In genomic region chr3:128503164-128503651, GRCh38 we compare ENCODE assay signal across 15 cellular contexts. TPM values are rescaled to one million over a fixed set of nuclear protein-coding genes. Genes with fewer than 3 reads are reported as not detected.
A peak's percentile ranks its signal among the peaks of the same experiment; 100 is the strongest.
DNase-seq lines count a peak whose midpoint lies in the region; ATAC-seq and TF ChIP-seq lines count a peak whose summit lies in the region.
"Had no signal": no experiment of that assay in that cellular context is flagged by ENCODE, and none has a peak within 500 bp of the region (broad histone marks: within the 10 kb centered on the region; RNA-seq: fewer than 3 reads in every experiment).

No MANE protein-coding gene starts in this region.

- peaks cover under 1% of the 10 kb centered on the region; the same call in 1 of the 2 replicates for H3K4me1 ChIP-seq in Panc1 (ENCODE audit: control insufficient read depth, insufficient read depth, low read length)
- H3K4me1 ChIP-seq in testis, result no peaks in the 10 kb centered on the region
- H3K4me1 ChIP-seq: psoas muscle had no signal

- no peaks in the 10 kb centered on the region for H3K36me3 ChIP-seq in Panc1 (ENCODE audit: control insufficient read depth, insufficient read depth, low read length)
- no peaks in the 10 kb centered on the region for H3K36me3 ChIP-seq in testis (ENCODE audit: low read depth, missing control alignments)
- H3K36me3 ChIP-seq: gastroesophageal sphincter, thyroid gland had no signal

- no peak overlapping the region for H3K4me3 Mint-ChIP-seq in activated CD8-positive, alpha-beta T cell treated with anti-CD3 and anti-CD28 coated beads for 36 hours
- H3K4me3 Mint-ChIP-seq: T-helper 2 cell treated with Interferon-gamma antibody and Interleukin-4, amounts not matched to agents 5 μg/mL and 100 μg/mL, for 36 hours had no signal

- peak; percentile 60 for ATAC-seq in Panc1
- ATAC-seq in activated CD8-positive, alpha-beta T cell treated with anti-CD3 and anti-CD28 coated beads for 36 hours, result no peak
- no peak for ATAC-seq in HG03175 (IDR thresholded peaks at IDR 0.05; ENCODE audit: unreplicated experiment)
- no peak for ATAC-seq in HG02840 (IDR thresholded peaks at IDR 0.05; ENCODE audit: low FRiP score, unreplicated experiment)
- ATAC-seq: gastroesophageal sphincter, psoas muscle had no signal

- H3K27ac Mint-ChIP-seq in activated CD8-positive, alpha-beta T cell treated with anti-CD3 and anti-CD28 coated beads for 36 hours, result no peak overlapping the region
- H3K27ac Mint-ChIP-seq: T-helper 2 cell treated with Interferon-gamma antibody and Interleukin-4, amounts not matched to agents 5 μg/mL and 100 μg/mL, for 36 hours had no signal

- no peak overlapping the region for H3K4me3 ChIP-seq in Panc1 (ENCODE audit: low read depth in 2 of 2, low read length in 2 of 2)
- no peak overlapping the region for H3K4me3 ChIP-seq in fibroblast of mammary gland (ENCODE audit: control insufficient read depth, low read depth, low read length)
- H3K4me3 ChIP-seq in testis, result no peak overlapping the region
- H3K4me3 ChIP-seq: gastroesophageal sphincter, psoas muscle, thyroid gland had no signal

- intact Hi-C loops in Panc1 (cut with micrococcal nuclease; ENCODE audit: unreplicated experiment) (loop anchor here (2.0 to 5.0 kb wide), 3 partner anchors 76 to 331 kb away; no protein-coding TSS in a partner anchor), testis (cut with DNase I; ENCODE audit: low total_unique reads) (no loop called here)
- intact Hi-C loops in activated CD8-positive, alpha-beta T cell treated with anti-CD3 and anti-CD28 coated beads for 36 hours (cut with micrococcal nuclease), result no loop called here

- H3K27me3 Mint-ChIP-seq in activated CD8-positive, alpha-beta T cell treated with anti-CD3 and anti-CD28 coated beads for 36 hours, result peaks cover 28% of the 10 kb centered on the region

- TF ChIP-seq CTCF in Panc1 (IDR thresholded peaks at IDR 0.05) (peak; percentile 74), fibroblast of mammary gland (conservative IDR thresholded peaks at IDR 0.05; ENCODE audit: control insufficient read depth, insufficient read depth, low read depth, low read length) (peak; percentile 16), testis (IDR thresholded peaks at IDR 0.05) (no peak)
- no peak for TF ChIP-seq CTCF in activated CD8-positive, alpha-beta T cell treated with anti-CD3 and anti-CD28 coated beads for 36 hours (IDR thresholded peaks at IDR 0.05)

- POLR2A ChIA-PET in Panc1 (lab: Charles Lee), result no interaction called here
- POLR2A ChIA-PET in activated CD8-positive, alpha-beta T cell treated with anti-CD3 and anti-CD28 coated beads for 36 hours (lab: Charles Lee), result no interaction called here

- H3K27me3 ChIP-seq in Panc1 (ENCODE audit: control insufficient read depth, insufficient read depth, low read length), result peaks cover 3% of the 10 kb centered on the region; the same call in 1 of the 2 replicates
- H3K27me3 ChIP-seq in testis, result no peaks in the 10 kb centered on the region
- H3K27me3 ChIP-seq: thyroid gland had no signal

- DNase-seq in activated effector memory CD4-positive, alpha-beta T cell treated with anti-CD3 and anti-CD28 coated beads, Interleukin-2, amount 50 U/mL, for 16 hours, result peak; percentile 55
- no peak for DNase-seq in activated effector memory CD4-positive, alpha-beta T cell treated with Interleukin-2 at 50 U/mL for 16 hours
- DNase-seq in Panc1 (ENCODE audit: low read depth, low spot score) (no peak), fibroblast of mammary gland (ENCODE audit: low read depth) (no peak), testis (peak; percentile 20)
- no peak for DNase-seq in activated CD8-positive, alpha-beta T cell treated with anti-CD3 and anti-CD28 coated beads for 36 hours
- DNase-seq: activated T-cell treated with anti-CD3 and anti-CD28 coated beads, Interleukin-2, amount 50 U/mL, for 1 hour; central memory CD4-positive, alpha-beta T cell; NCI-H510A; psoas muscle had no signal

- H3K36me3 Mint-ChIP-seq in activated CD8-positive, alpha-beta T cell treated with anti-CD3 and anti-CD28 coated beads for 36 hours (ENCODE audit: low read depth), result no peaks in the 10 kb centered on the region

- H3K9me3 ChIP-seq in Panc1 (ENCODE audit: control insufficient read depth, insufficient read depth, low read depth, low read length) (no peaks in the 10 kb centered on the region), testis (no peaks in the 10 kb centered on the region)
- H3K9me3 ChIP-seq: gastroesophageal sphincter, psoas muscle, thyroid gland had no signal

- H3K4me1 Mint-ChIP-seq in activated CD8-positive, alpha-beta T cell treated with anti-CD3 and anti-CD28 coated beads for 36 hours (ENCODE audit: low read depth), result no peaks in the 10 kb centered on the region

- in situ Hi-C loops in Panc1 (cut with HindIII; ENCODE audit: low pct_unique_long_range_greater_than_20kb, low sequenced_read_pairs), result no loop called here

- no TSS peak for BruUV-seq in Panc1 (replicated peaks; lab: Mats Ljungman, UMichigan)

- CTCF ChIA-PET in Panc1 (lab: Charles Lee), result no interaction called here
- CTCF ChIA-PET in activated CD8-positive, alpha-beta T cell treated with anti-CD3 and anti-CD28 coated beads for 36 hours (lab: Charles Lee), result interaction anchor here (4.7 kb wide), 1 partner anchor 76 kb away, joined by 27 read pairs; no protein-coding TSS in a partner anchor

- H3K27ac ChIP-seq in Panc1 (ENCODE audit: low read length), result no peak overlapping the region
- no peak overlapping the region for H3K27ac ChIP-seq in testis
- H3K27ac ChIP-seq: gastroesophageal sphincter, psoas muscle, thyroid gland had no signal

- 84 to 90% methylated on average over 12 of the region's 12 CpGs for WGBS in testis, 2 donors

- H3K9me3 Mint-ChIP-seq in activated CD8-positive, alpha-beta T cell treated with anti-CD3 and anti-CD28 coated beads for 36 hours, result no peaks in the 10 kb centered on the region
- H3K9me3 Mint-ChIP-seq: T-helper 2 cell treated with Interferon-gamma antibody and Interleukin-4, amounts not matched to agents 5 μg/mL and 100 μg/mL, for 36 hours had no signal

- no peak for TF ChIP-seq POLR2A in testis (IDR thresholded peaks at IDR 0.05)

RNA-seq across cellular contexts. Expression of gene GATA2, which starts 10.2 kb away (rescaled TPM):
- 74.6 TPM for total RNA-seq in Panc1 (2021; ENCODE audit: unreplicated experiment)
- 68.5 TPM for polyA plus RNA-seq in Panc1 (2012; ENCODE audit: insufficient read length)
- 10 to 100 TPM; 11.9 to 13.5 TPM for total RNA-seq in testis
- 6.6 TPM for polyA plus RNA-seq in testis (ENCODE audit: insufficient read depth, low read depth, low replicate concordance)
- total RNA-seq in activated CD8-positive, alpha-beta T cell treated with anti-CD3 and anti-CD28 coated beads for 36 hours, result not detected

RNA-seq across cellular contexts. Expression of gene DNAJB8, which starts 36.5 kb away (rescaled TPM):
- not detected for total RNA-seq in Panc1 (2021; ENCODE audit: unreplicated experiment)
- not detected for polyA plus RNA-seq in Panc1 (2012; ENCODE audit: insufficient read length)
- 10 to 100 TPM; 18.3 to 46.0 TPM for total RNA-seq in testis
- 75.0 TPM for polyA plus RNA-seq in testis (ENCODE audit: insufficient read depth, low read depth, low replicate concordance)
- not detected for total RNA-seq in activated CD8-positive, alpha-beta T cell treated with anti-CD3 and anti-CD28 coated beads for 36 hours
- total RNA-seq: gastroesophageal sphincter, psoas muscle, thyroid gland had no signal
- polyA plus RNA-seq: psoas muscle had no signal

Comparison
In these comparisons a context has a peak if more than half of its experiments do, and no peak if none do; other contexts are left out.
1. DNase-seq: peak in activated effector memory CD4-positive, alpha-beta T cell treated with anti-CD3 and anti-CD28 coated beads, Interleukin-2, amount 50 U/mL, for 16 hours (single experiment) and testis (single experiment); none in activated effector memory CD4-positive, alpha-beta T cell treated with Interleukin-2 at 50 U/mL for 16 hours (single experiment), Panc1 (single experiment), fibroblast of mammary gland (single experiment) and activated CD8-positive, alpha-beta T cell treated with anti-CD3 and anti-CD28 coated beads for 36 hours (single experiment).
2. CTCF ChIP-seq: peak in Panc1 (single experiment) and fibroblast of mammary gland (single experiment); none in testis (0 of 3) and activated CD8-positive, alpha-beta T cell treated with anti-CD3 and anti-CD28 coated beads for 36 hours (single experiment).
3. RNA of gene GATA2, which starts 10.2 kb away (total RNA-seq): 74.6 TPM in Panc1 (single experiment) and 11.9 to 13.5 TPM in testis; not detected in activated CD8-positive, alpha-beta T cell treated with anti-CD3 and anti-CD28 coated beads for 36 hours; every median in the first group is over 10 times any median in the second.
4. RNA of gene DNAJB8, which starts 36.5 kb away (total RNA-seq): 18.3 to 46.0 TPM in testis; not detected in Panc1 (single experiment) and not detected in activated CD8-positive, alpha-beta T cell treated with anti-CD3 and anti-CD28 coated beads for 36 hours; every median in the first group is over 10 times any median in the second.